In genomic region chr6:16205377-16206144, GRCh38 we compare ENCODE assay signal across 9 cellular contexts. TPM values are rescaled to one million over a fixed set of nuclear protein-coding genes. Genes with fewer than 3 reads are reported as not detected.
DNase-seq lines count a peak whose midpoint lies in the region; ATAC-seq and TF ChIP-seq lines count a peak whose summit lies in the region.
"Had no signal": no experiment of that assay in that cellular context is flagged by ENCODE, and none has a peak within 500 bp of the region (broad histone marks: within the 10 kb centered on the region; RNA-seq: fewer than 3 reads in every experiment).

No MANE protein-coding gene starts in this region.

- no peak for TF ChIP-seq POLR2A in NB4 (IDR thresholded peaks at IDR 0.05; ENCODE audit: extremely low read depth, insufficient read length)

- peak; percentile 93 for ATAC-seq in GM18498 (IDR thresholded peaks at IDR 0.05; ENCODE audit: unreplicated experiment)

- H3K27me3 Mint-ChIP-seq in type B pancreatic cell: peaks cover 4% of the 10 kb centered on the region

- peaks cover 39% of the 10 kb centered on the region for H3K4me1 Mint-ChIP-seq in type B pancreatic cell (ENCODE audit: unreplicated experiment)

- H3K4me3 ChIP-seq in NB4 (ENCODE audit: low read depth, low read length): no peak overlapping the region

- H3K27ac Mint-ChIP-seq in type B pancreatic cell: peak overlapping the region; percentile 19

- H3K9me3 Mint-ChIP-seq in type B pancreatic cell: no peaks in the 10 kb centered on the region
- H3K9me3 Mint-ChIP-seq: naive thymus-derived CD8-positive, alpha-beta T cell had no signal

- no peaks in the 10 kb centered on the region for H3K36me3 Mint-ChIP-seq in type B pancreatic cell
- H3K36me3 Mint-ChIP-seq: naive thymus-derived CD8-positive, alpha-beta T cell had no signal

- peak; percentile 60 for DNase-seq in HCEC 1CT
- DNase-seq in NB4 (ENCODE audit: low read depth): peak; percentile 88
- DNase-seq in fibroblast of gingiva (ENCODE audit: low read depth): peak; percentile 99
- DNase-seq in type B pancreatic cell (ENCODE audit: extremely low spot score, unreplicated experiment): no peak
- DNase-seq in DMS79 treated with DMSO at 0.1 percent for 48 hours (lab: John Stamatoyannopoulos, UW): no peak
- no peak for DNase-seq in inferior parietal cortex (ENCODE audit: extremely low spot score)
- no peak for DNase-seq in NCI-H1105 (lab: John Stamatoyannopoulos, UW)

- TF ChIP-seq CTCF in NB4 (IDR thresholded peaks at IDR 0.05; ENCODE audit: low read depth, low read length) (no peak), type B pancreatic cell (conservative IDR thresholded peaks at IDR 0.05) (no peak)

- peak overlapping the region; percentile 51 for H3K4me3 Mint-ChIP-seq in type B pancreatic cell
- H3K4me3 Mint-ChIP-seq: naive thymus-derived CD8-positive, alpha-beta T cell had no signal

RNA-seq across cellular contexts. Expression of gene GMPR, which starts 32.8 kb away (rescaled TPM):
- total RNA-seq in type B pancreatic cell (ENCODE audit: low replicate concordance): 1.8 and 3.8 TPM in 2 replicates

Comparison
In these comparisons a context has a peak if more than half of its experiments do, and no peak if none do; other contexts are left out.
1. DNase-seq: peak in HCEC 1CT (single experiment), NB4 (single experiment) and fibroblast of gingiva (single experiment); none in type B pancreatic cell (single experiment), DMS79 treated with DMSO at 0.1 percent for 48 hours (single experiment), inferior parietal cortex (single experiment) and NCI-H1105 (single experiment).